ENCODE assay signal across 20 cellular contexts in the genomic region with DNA sequence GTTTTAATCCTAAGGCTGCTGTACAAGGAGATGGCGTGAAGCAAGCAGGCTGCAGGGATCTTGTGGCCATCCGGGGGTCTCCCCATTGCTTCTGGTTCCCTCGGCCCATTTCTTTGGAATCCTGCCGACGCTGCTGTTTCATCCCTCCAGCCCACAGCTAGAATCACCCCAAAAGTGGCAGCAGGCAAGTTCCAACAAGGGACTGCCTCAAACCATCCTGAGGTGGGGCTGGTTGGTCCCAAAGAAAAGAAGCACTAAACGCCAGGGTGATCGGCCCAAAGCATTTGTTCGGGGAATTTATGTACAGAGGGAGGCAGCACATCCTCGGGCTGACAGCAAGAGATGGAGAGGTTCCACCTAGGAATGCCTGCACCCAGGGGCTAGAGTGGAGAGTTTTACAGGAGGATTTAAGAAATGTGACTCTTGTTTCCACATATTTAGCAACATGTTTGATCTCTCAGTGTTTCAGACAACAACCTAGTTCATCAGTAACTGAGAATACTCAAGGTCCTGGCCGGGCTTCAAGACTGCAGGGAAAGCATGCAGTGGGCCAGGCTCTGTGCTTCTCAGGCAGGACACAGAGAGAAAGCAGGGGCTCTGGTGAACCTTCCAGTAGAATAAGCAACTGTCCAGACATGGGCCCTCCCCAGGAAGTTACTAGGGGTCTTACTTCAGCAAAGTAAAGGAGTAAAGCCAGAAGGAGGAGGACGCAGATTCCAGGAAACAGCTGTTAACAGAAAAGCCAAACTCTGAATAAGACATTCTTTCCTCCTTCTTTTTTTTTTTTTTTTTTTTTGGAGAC. TPM values are rescaled to one million over a fixed set of nuclear protein-coding genes. Genes with fewer than 3 reads are reported as not detected.
DNase-seq lines count a peak whose midpoint lies in the region; ATAC-seq and TF ChIP-seq lines count a peak whose summit lies in the region.
"Had no signal": no experiment of that assay in that cellular context is flagged by ENCODE, and none has a peak within 500 bp of the region (broad histone marks: within the 10 kb centered on the region; RNA-seq: fewer than 3 reads in every experiment).

No MANE protein-coding gene starts in this region.

- H3K27me3 ChIP-seq in BLaER1 treated with 17β-estradiol and CSF1 and Interleukin-3, amounts not matched to agents 10 nM and 100 nM = no peaks in the 10 kb centered on the region
- H3K27me3 ChIP-seq in KMS-11 (ENCODE audit: insufficient read depth, low read depth) (no peaks in the 10 kb centered on the region), esophagus muscularis mucosa (no peaks in the 10 kb centered on the region), neural progenitor cell (no peaks in the 10 kb centered on the region)
- H3K27me3 ChIP-seq: suprapubic skin had no signal

- no peaks in the 10 kb centered on the region for H3K9me3 Mint-ChIP-seq in neural progenitor cell
- H3K9me3 Mint-ChIP-seq: activated B cell treated with CpG ODN at 0.5 μM for 24 hours; activated naive CD4-positive, alpha-beta T cell treated with anti-CD3 and anti-CD28 coated beads for 36 hours; nephron progenitor cell; T-cell had no signal

- peaks cover 2% of the 10 kb centered on the region for H3K27me3 Mint-ChIP-seq in neural progenitor cell (ENCODE audit: insufficient read depth, low read depth)
- H3K27me3 Mint-ChIP-seq: activated B cell treated with CpG ODN at 0.5 μM for 24 hours, T-cell had no signal

- 63% methylated on average over 10 of the region's 11 CpGs for WGBS in esophagus muscularis mucosa

- no peaks in the 10 kb centered on the region for H3K9me3 ChIP-seq in BLaER1 treated with 17β-estradiol and CSF1 and Interleukin-3, amounts not matched to agents 10 nM and 100 nM (replicated peaks in 1 of 11)
- H3K9me3 ChIP-seq in esophagus muscularis mucosa (no peaks in the 10 kb centered on the region), neural progenitor cell (ENCODE audit: low read depth) (no peaks in the 10 kb centered on the region)
- H3K9me3 ChIP-seq: suprapubic skin had no signal

- no peak overlapping the region for H3K4me3 ChIP-seq in BLaER1 treated with 17β-estradiol and CSF1 and Interleukin-3, amounts not matched to agents 10 nM and 100 nM
- H3K4me3 ChIP-seq in KMS-11 (IDR thresholded peaks at IDR 0.05; ENCODE audit: insufficient read depth, low read depth, low read length) (peak overlapping the region; percentile 49), esophagus muscularis mucosa (no peak overlapping the region), neural progenitor cell (no peak overlapping the region)
- H3K4me3 ChIP-seq: suprapubic skin had no signal

- H3K4me1 Mint-ChIP-seq in neural progenitor cell = peaks cover 19% of the 10 kb centered on the region

- H3K79me2 ChIP-seq in KMS-11 (ENCODE audit: insufficient read depth, low read depth) = no peaks in the 10 kb centered on the region
- peaks cover 19% of the 10 kb centered on the region for H3K79me2 ChIP-seq in neural progenitor cell (ENCODE audit: low read depth)

- TF ChIP-seq CTCF in KMS-11 (conservative IDR thresholded peaks at IDR 0.05; ENCODE audit: low read depth, low read length) (no peak), esophagus muscularis mucosa (IDR thresholded peaks at IDR 0.05) (no peak), neural progenitor cell (IDR thresholded peaks at IDR 0.05) (no peak)

- H3K9ac ChIP-seq in BLaER1 treated with 17β-estradiol and CSF1 and Interleukin-3, amounts not matched to agents 10 nM and 100 nM = peak overlapping the region in 7 of 11 experiments; percentile 5 to 37 (median 19); a peak in 6 of 22 replicates
- peak overlapping the region; percentile 20; the same call in 1 of the 2 replicates for H3K9ac ChIP-seq in KMS-11
- H3K9ac ChIP-seq in neural progenitor cell = no peak overlapping the region

- no peaks in the 10 kb centered on the region for H3K36me3 ChIP-seq in BLaER1 treated with 17β-estradiol and CSF1 and Interleukin-3, amounts not matched to agents 10 nM and 100 nM
- H3K36me3 ChIP-seq in KMS-11 (ENCODE audit: insufficient read depth) = no peaks in the 10 kb centered on the region
- H3K36me3 ChIP-seq in esophagus muscularis mucosa = no peaks in the 10 kb centered on the region
- H3K36me3 ChIP-seq in neural progenitor cell = no peaks in the 10 kb centered on the region
- H3K36me3 ChIP-seq: suprapubic skin had no signal

- no peak overlapping the region for H3K27ac ChIP-seq in BLaER1 treated with 17β-estradiol and CSF1 and Interleukin-3, amounts not matched to agents 10 nM and 100 nM
- H3K27ac ChIP-seq in KMS-11 (no peak overlapping the region; the same call in 1 of the 2 replicates), esophagus muscularis mucosa (replicated peaks in 1 of 4) (peak overlapping the region in 3 of 4 donors; percentile 16 to 63 (median 28)), neural progenitor cell (no peak overlapping the region)
- H3K27ac ChIP-seq: suprapubic skin had no signal

- intact Hi-C loops in esophagus muscularis mucosa (cut with DNase I) = no loop called here

- peaks cover 29 to 46% (median 38%) of the 10 kb centered on the region in 10 experiments for H3K4me1 ChIP-seq in BLaER1 treated with 17β-estradiol and CSF1 and Interleukin-3, amounts not matched to agents 10 nM and 100 nM
- peaks cover 30% of the 10 kb centered on the region for H3K4me1 ChIP-seq in KMS-11 (ENCODE audit: low read depth, poor library complexity, severe bottlenecking)
- peaks cover 15 to 24% (median 21%) of the 10 kb centered on the region in 4 donors for H3K4me1 ChIP-seq in esophagus muscularis mucosa
- peaks cover 6% of the 10 kb centered on the region for H3K4me1 ChIP-seq in neural progenitor cell

- H3K4me2 ChIP-seq in BLaER1 treated with 17β-estradiol and CSF1 and Interleukin-3, amounts not matched to agents 10 nM and 100 nM = peak overlapping the region in 6 of 11 experiments; percentile 6 to 39 (median 22); a peak in 9 of 22 replicates
- H3K4me2 ChIP-seq in KMS-11 = peak overlapping the region; percentile 43; the same call in 1 of the 2 replicates
- no peak overlapping the region for H3K4me2 ChIP-seq in neural progenitor cell

- no peak for TF ChIP-seq POLR2A in esophagus muscularis mucosa (IDR thresholded peaks at IDR 0.05; ENCODE audit: low read depth)

- H2AFZ ChIP-seq in KMS-11 (ENCODE audit: low read depth) (no peak overlapping the region), neural progenitor cell (replicated peaks) (no peak overlapping the region)

- no peak for TF ChIP-seq EP300 in esophagus muscularis mucosa (IDR thresholded peaks at IDR 0.05)

- H3K36me3 Mint-ChIP-seq in neural progenitor cell = peaks cover 6% of the 10 kb centered on the region
- H3K36me3 Mint-ChIP-seq: T-cell had no signal

- peak overlapping the region; percentile 58 for H3K4me3 Mint-ChIP-seq in neural progenitor cell
- H3K4me3 Mint-ChIP-seq: activated B cell treated with CpG ODN at 0.5 μM for 24 hours; activated naive CD4-positive, alpha-beta T cell treated with anti-CD3 and anti-CD28 coated beads for 36 hours; nephron progenitor cell; T-cell had no signal

- H3K27ac Mint-ChIP-seq in neural progenitor cell = no peak overlapping the region
- H3K27ac Mint-ChIP-seq: activated B cell treated with CpG ODN at 0.5 μM for 24 hours; activated naive CD4-positive, alpha-beta T cell treated with anti-CD3 and anti-CD28 coated beads for 36 hours; nephron progenitor cell had no signal

- peaks cover 0 to 18% (median 13%) of the 10 kb centered on the region in 11 experiments; a peak in 16 of 22 replicates for H4K20me1 ChIP-seq in BLaER1 treated with 17β-estradiol and CSF1 and Interleukin-3, amounts not matched to agents 10 nM and 100 nM
- H4K20me1 ChIP-seq in KMS-11 (ENCODE audit: insufficient read depth) (no peaks in the 10 kb centered on the region), neural progenitor cell (ENCODE audit: low read depth) (peaks cover 19% of the 10 kb centered on the region)

- no peak for DNase-seq in esophagus muscularis mucosa (ENCODE audit: extremely low spot score)
- DNase-seq in neural progenitor cell (ENCODE audit: low spot score) = no peak
- DNase-seq in DMS 273 treated with DMSO at 0.1 percent for 48 hours (lab: John Stamatoyannopoulos, UW) = no peak
- DNase-seq in stimulated activated naive CD4-positive, alpha-beta T cell treated with Interleukin-2 at 50 U/mL for 16 hours (lab: John Stamatoyannopoulos, UW) = no peak
- DNase-seq in DMS114 treated with DMSO at 0.1 percent for 48 hours (lab: John Stamatoyannopoulos, UW; ENCODE audit: unreplicated experiment) = no peak
- DNase-seq: activated B cell treated with CpG ODN at 0.5 μM for 24 hours; activated CD8-positive, alpha-beta memory T cell treated with anti-CD3 and anti-CD28 coated beads, Interleukin-2, amount 50 U/mL, for 48 hours; activated naive CD4-positive, alpha-beta T cell treated with anti-CD3 and anti-CD28 coated beads for 36 hours; AML-193; effector CD8-positive, alpha-beta T cell; NCI-H1694; NCI-H446 treated with DMSO at 0.1 percent for 48 hours; nephron progenitor cell; retina; stimulated activated CD4-positive, alpha-beta T cell treated with anti-CD3 and anti-CD28 coated beads, Interleukin-1b, Interleukin-23, amount 100 ng/mL, for 48 hours; T-cell had no signal

- H3F3A ChIP-seq in neural progenitor cell (ENCODE audit: low read depth) = peaks cover 15% of the 10 kb centered on the region

- ATAC-seq in HG02870 (IDR thresholded peaks at IDR 0.05; ENCODE audit: unreplicated experiment) = no peak
- ATAC-seq: T-cell had no signal

RNA-seq across cellular contexts. Expression of gene MIB2, which starts 4.3 kb away (rescaled TPM):
- total RNA-seq in esophagus muscularis mucosa (10 to 100 TPM; 33.6 to 99.9 (median 74.6) TPM), neural progenitor cell (ENCODE audit: low replicate concordance) (7.5 and 71.6 TPM in 2 replicates)

RNA-seq across cellular contexts. Expression of gene FNDC10, which starts 11.1 kb away (rescaled TPM):
- 1 to 10 TPM in 1 of 4 donors, under 1 TPM in 2, not detected in 1; 0.50 to 1.9 (median 0.84) TPM for total RNA-seq in esophagus muscularis mucosa
- total RNA-seq in neural progenitor cell (ENCODE audit: low replicate concordance) = 2.5 and 7.8 TPM in 2 replicates

RNA-seq across cellular contexts. Expression of gene MMP23B, which starts 21.0 kb away (rescaled TPM):
- total RNA-seq in esophagus muscularis mucosa = 10 to 100 TPM in 3 of 4 donors, 1 to 10 TPM in 1; 3.2 to 19.5 (median 14.0) TPM
- total RNA-seq in neural progenitor cell (ENCODE audit: low replicate concordance) = 4.2 and 4.7 TPM in 2 replicates

RNA-seq across cellular contexts. Expression of gene SSU72, which starts 36.3 kb away (rescaled TPM):
- 100 to 1,000 TPM in 2 of 4 donors, 10 to 100 TPM in 2; 78.7 to 134 (median 112) TPM for total RNA-seq in esophagus muscularis mucosa
- 82.5 and 94.1 TPM in 2 replicates for total RNA-seq in neural progenitor cell (ENCODE audit: low replicate concordance)

RNA-seq across cellular contexts. Expression of gene CDK11B, which starts 47.8 kb away (rescaled TPM):
- 10 to 100 TPM; 27.2 to 68.9 (median 33.0) TPM for total RNA-seq in esophagus muscularis mucosa
- total RNA-seq in neural progenitor cell (ENCODE audit: low replicate concordance) = 12.6 and 16.9 TPM in 2 replicates

Comparison
In these comparisons a context has a peak if more than half of its experiments do, and no peak if none do; other contexts are left out.
1. H3K27ac ChIP-seq: peak in esophagus muscularis mucosa (3 of 4); none in BLaER1 treated with 17β-estradiol and CSF1 and Interleukin-3, amounts not matched to agents 10 nM and 100 nM (0 of 11), KMS-11 (single experiment) and neural progenitor cell (single experiment).